20 cellular contexts compared by ENCODE assay signal in the genomic region with DNA sequence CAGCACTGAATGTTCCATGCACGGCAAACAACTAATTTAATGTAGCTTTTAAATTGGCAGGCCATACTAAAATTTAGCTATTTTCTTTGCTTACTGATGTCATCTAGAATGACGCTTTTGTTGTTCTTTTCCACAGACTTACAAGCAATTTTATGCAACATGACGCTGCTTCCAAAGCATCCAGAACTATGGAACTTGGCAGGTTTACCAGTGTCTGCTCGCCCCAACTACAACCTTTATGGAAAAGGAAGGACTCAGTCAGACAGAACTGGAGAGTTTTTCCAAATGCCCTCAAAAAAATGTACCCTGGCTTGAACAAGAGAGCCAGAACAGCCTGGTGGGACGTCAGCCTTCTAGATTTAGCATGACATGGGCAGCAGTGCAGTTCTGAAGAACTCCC. TPM values are rescaled to one million over a fixed set of nuclear protein-coding genes. Genes with fewer than 3 reads are reported as not detected.
A peak's percentile ranks its signal among the peaks of the same experiment; 100 is the strongest.
DNase-seq lines count a peak whose midpoint lies in the region; ATAC-seq and TF ChIP-seq lines count a peak whose summit lies in the region.
"Had no signal": no experiment of that assay in that cellular context is flagged by ENCODE, and none has a peak within 500 bp of the region (broad histone marks: within the 10 kb centered on the region; RNA-seq: fewer than 3 reads in every experiment).

No MANE protein-coding gene starts in this region.

- no peak overlapping the region for H3K4me3 ChIP-seq in fibroblast of lung (replicated peaks in 1 of 4; ENCODE audit: control extremely low read depth in 1 of 4, insufficient read depth in 1 of 4, low read depth in 3 of 4, low read length in 4 of 4)
- no peak overlapping the region for H3K4me3 ChIP-seq in neural progenitor cell

- H3K4me3 Mint-ChIP-seq in H9 = no peak overlapping the region
- H3K4me3 Mint-ChIP-seq in neural progenitor cell = no peak overlapping the region
- H3K4me3 Mint-ChIP-seq: IgD-negative memory B cell had no signal

- H3K79me2 ChIP-seq in H9 (ENCODE audit: insufficient read depth, low read length) (peaks cover 29% of the 10 kb centered on the region; the same call in 1 of the 2 replicates), fibroblast of lung (ENCODE audit: control insufficient read depth, insufficient read depth, low read length) (no peaks in the 10 kb centered on the region), neural progenitor cell (ENCODE audit: low read depth) (peaks cover 13% of the 10 kb centered on the region)

- DNase-seq in H9 = no peak
- DNase-seq in amniotic epithelial cell (ENCODE audit: low read depth) = peak; percentile 13
- DNase-seq in fibroblast of lung (ENCODE audit: low read depth in 2 of 2) = peak; percentile 0 to 65
- DNase-seq in neural progenitor cell (ENCODE audit: low spot score) = no peak
- DNase-seq in NCI-H1048 (lab: John Stamatoyannopoulos, UW) = no peak
- DNase-seq in SKM-1 treated with dmso at 0.1 percent for 144 hours (lab: John Stamatoyannopoulos, UW; ENCODE audit: unreplicated experiment) = no peak
- DNase-seq: ACHN, C1 segment of cervical spinal cord, Karpas-422, MM.1S, NCI-H1092 treated with DMSO at 0.1 percent for 48 hours, NCI-H146, NCI-H226, NCI-H524, SIG-M5 had no signal

- H3K4me2 ChIP-seq in H9 (ENCODE audit: insufficient read depth, insufficient read length, low read length) (no peak overlapping the region), fibroblast of lung (ENCODE audit: extremely low read depth, insufficient read depth, low read length) (no peak overlapping the region), neural progenitor cell (no peak overlapping the region)

- no peaks in the 10 kb centered on the region for H3K9me3 ChIP-seq in H9 (ENCODE audit: control insufficient read depth, low read depth, low read length)
- H3K9me3 ChIP-seq in fibroblast of lung (ENCODE audit: control insufficient read depth, insufficient read depth, low read depth, low read length) = no peaks in the 10 kb centered on the region
- no peaks in the 10 kb centered on the region for H3K9me3 ChIP-seq in neural progenitor cell (ENCODE audit: low read depth)

- H3K36me3 Mint-ChIP-seq in H9 (ENCODE audit: insufficient read depth in 1 of 3, low read depth in 3 of 3) (peaks cover 0 to 12% (median 5%) of the 10 kb centered on the region in 3 experiments; a peak in 3 of 7 replicates), neural progenitor cell (peaks cover 4% of the 10 kb centered on the region)
- H3K36me3 Mint-ChIP-seq: IgD-negative memory B cell had no signal

- no peak overlapping the region for H4K91ac ChIP-seq in H9 (ENCODE audit: insufficient read length, low read depth, low read length)

- no peak overlapping the region for H2BK15ac ChIP-seq in H9 (ENCODE audit: low read depth, low read length)

- no peak overlapping the region for H4K5ac ChIP-seq in H9 (ENCODE audit: insufficient read length, low read depth, low read length)

- no peak overlapping the region for H2AFZ ChIP-seq in H9 (ENCODE audit: low read length)
- no peak overlapping the region for H2AFZ ChIP-seq in fibroblast of lung (ENCODE audit: low read length)
- H2AFZ ChIP-seq in neural progenitor cell (replicated peaks) = no peak overlapping the region

- no peak overlapping the region for H3K9ac ChIP-seq in H9 (ENCODE audit: extremely low read depth, insufficient read length, low read length)
- H3K9ac ChIP-seq in fibroblast of lung (ENCODE audit: insufficient read depth, low read length) = no peak overlapping the region
- H3K9ac ChIP-seq in neural progenitor cell = no peak overlapping the region

- TF ChIP-seq CTCF in H9 (conservative IDR thresholded peaks at IDR 0.05) (no peak), fibroblast of lung (conservative IDR thresholded peaks at IDR 0.05 in 1 of 2, IDR thresholded peaks at IDR 0.05 in 1 of 2; ENCODE audit: low read depth in 1 of 2, low read length in 2 of 2) (no peak), neural progenitor cell (IDR thresholded peaks at IDR 0.05) (no peak)

- no peak overlapping the region for H3K56ac ChIP-seq in H9 (ENCODE audit: insufficient read length, low read depth, low read length)

- H3K9me3 Mint-ChIP-seq in H9 (no peaks in the 10 kb centered on the region), neural progenitor cell (peaks cover 6% of the 10 kb centered on the region)

- H2AK5ac ChIP-seq in H9 (ENCODE audit: insufficient read length, low read length) = no peak overlapping the region

- no peak overlapping the region for H3K23ac ChIP-seq in H9 (ENCODE audit: insufficient read length, low read depth, low read length)

- H2BK5ac ChIP-seq in H9 (ENCODE audit: insufficient read length, low read length) = no peak overlapping the region

- H3K4me1 Mint-ChIP-seq in H9 (peaks cover 52 to 56% of the 10 kb centered on the region in 2 experiments), neural progenitor cell (peaks cover 60% of the 10 kb centered on the region)
- H3K4me1 Mint-ChIP-seq: IgD-negative memory B cell had no signal

- H3K27ac Mint-ChIP-seq in H9 = peak overlapping the region; percentile 4 to 42 (median 39); a peak in 3 of 7 replicates
- peak overlapping the region; percentile 26 for H3K27ac Mint-ChIP-seq in neural progenitor cell
- H3K27ac Mint-ChIP-seq: IgD-negative memory B cell had no signal

- H3K27ac ChIP-seq in H9 (ENCODE audit: insufficient read length, low read depth, low read length) (no peak overlapping the region), fibroblast of lung (ENCODE audit: insufficient read depth, low read length) (no peak overlapping the region), neural progenitor cell (no peak overlapping the region)

- H3K4ac ChIP-seq in H9 (ENCODE audit: low read depth, low read length) = no peak overlapping the region

- no peaks in the 10 kb centered on the region for H4K20me1 ChIP-seq in H9 (ENCODE audit: control insufficient read depth, insufficient read depth, insufficient read length)
- no peaks in the 10 kb centered on the region for H4K20me1 ChIP-seq in fibroblast of lung (ENCODE audit: control insufficient read depth, extremely low read depth, insufficient read depth, low read length)
- H4K20me1 ChIP-seq in neural progenitor cell (ENCODE audit: low read depth) = peaks cover 3% of the 10 kb centered on the region

- H4K8ac ChIP-seq in H9 (replicated peaks; ENCODE audit: insufficient read length, low read depth, low read length) = no peak overlapping the region

- no peak overlapping the region for H3K18ac ChIP-seq in H9 (ENCODE audit: insufficient read length, low read depth, low read length)

- H3F3A ChIP-seq in neural progenitor cell (ENCODE audit: low read depth) = no peaks in the 10 kb centered on the region

- no peaks in the 10 kb centered on the region for H3K23me2 ChIP-seq in H9 (ENCODE audit: insufficient read length, low read depth, low read length, poor library complexity, severe bottlenecking)

- no peak overlapping the region for H3K14ac ChIP-seq in H9 (ENCODE audit: insufficient read depth, low read length)

- H3K4me1 ChIP-seq in H9 (ENCODE audit: insufficient read depth, low read length) = peaks cover 14% of the 10 kb centered on the region; the same call in 1 of the 2 replicates
- no peaks in the 10 kb centered on the region for H3K4me1 ChIP-seq in fibroblast of lung (ENCODE audit: control insufficient read depth, extremely low read depth, insufficient read depth, low read length)
- H3K4me1 ChIP-seq in neural progenitor cell = peaks cover 32% of the 10 kb centered on the region

- H3K36me3 ChIP-seq in fibroblast of lung (ENCODE audit: control insufficient read depth, insufficient read depth, low read length) (no peaks in the 10 kb centered on the region), neural progenitor cell (no peaks in the 10 kb centered on the region)

- WGBS in H9 (ENCODE audit: extremely low coverage, insufficient read length, low lambda C conversion rate) = no CpG with 5 or more reads among the region's 5 CpGs

- H3T11ph ChIP-seq in H9 (ENCODE audit: low read length) = no peak overlapping the region

- no peak overlapping the region for H2BK12ac ChIP-seq in H9 (ENCODE audit: insufficient read length, low read depth, low read length)

- no peak overlapping the region for H2BK20ac ChIP-seq in H9 (ENCODE audit: low read depth, low read length, poor library complexity, severe bottlenecking)

- ATAC-seq in GM19397 (IDR thresholded peaks at IDR 0.05; ENCODE audit: unreplicated experiment) = no peak
- ATAC-seq: HCT116, SK-N-SH treated with all-trans-retinoic acid at 6 μM for 48 hours had no signal

- H3K27me3 Mint-ChIP-seq in H9 (ENCODE audit: low read depth) = no peaks in the 10 kb centered on the region
- H3K27me3 Mint-ChIP-seq in neural progenitor cell (ENCODE audit: insufficient read depth, low read depth) = peaks cover 6% of the 10 kb centered on the region
- H3K27me3 Mint-ChIP-seq: IgD-negative memory B cell had no signal

- no peaks in the 10 kb centered on the region for H3K79me1 ChIP-seq in H9 (ENCODE audit: insufficient read depth, low read depth, low read length, poor library complexity, severe bottlenecking)

- H3K27me3 ChIP-seq in H9 (ENCODE audit: insufficient read depth, low read length) = no peaks in the 10 kb centered on the region
- no peaks in the 10 kb centered on the region for H3K27me3 ChIP-seq in fibroblast of lung (ENCODE audit: control insufficient read depth, insufficient read depth, low read length)
- no peaks in the 10 kb centered on the region for H3K27me3 ChIP-seq in neural progenitor cell

- no peak overlapping the region for H2BK120ac ChIP-seq in H9 (ENCODE audit: low read depth, low read length, poor library complexity, severe bottlenecking)

RNA-seq across cellular contexts. Expression of gene ANOS1, which starts 58.7 kb away (rescaled TPM):
- total RNA-seq in H9 (2021) (51.0 and 54.9 TPM in 2 replicates), fibroblast of lung (under 0.01 TPM in 2 replicates), neural progenitor cell (ENCODE audit: low replicate concordance) (31.3 and 45.7 TPM in 2 replicates)
- 0.07 and 0.14 TPM in 2 replicates for polyA plus RNA-seq in fibroblast of lung
- 0.08 TPM in 1 of 2 replicates, not detected in the other for polyA plus RNA-seq in fibroblast of lung (2012)
- polyA minus RNA-seq in fibroblast of lung (ENCODE audit: low replicate concordance) = not detected in 2 replicates
- total RNA-seq: RPMI7951 had no signal
- polyA plus RNA-seq: IgD-negative memory B cell had no signal

Comparison
In these comparisons a context has a peak if more than half of its experiments do, and no peak if none do; other contexts are left out.
1. DNase-seq: peak in amniotic epithelial cell (single experiment) and fibroblast of lung (2 of 2); none in H9 (single experiment), neural progenitor cell (single experiment), NCI-H1048 (single experiment) and SKM-1 treated with dmso at 0.1 percent for 144 hours (single experiment).
2. RNA of gene ANOS1, which starts 58.7 kb away (total RNA-seq): 51.0 to 54.9 TPM in H9 and 31.3 to 45.7 TPM in neural progenitor cell; under 0.01 TPM in fibroblast of lung; every median in the first group is over 10 times any median in the second.